In genomic region chr19:18432275-18433038, GRCh38 we compare ENCODE assay signal across 10 cellular contexts. TPM values are rescaled to one million over a fixed set of nuclear protein-coding genes. Genes with fewer than 3 reads are reported as not detected.
DNase-seq lines count a peak whose midpoint lies in the region; ATAC-seq and TF ChIP-seq lines count a peak whose summit lies in the region.
"Had no signal": no experiment of that assay in that cellular context is flagged by ENCODE, and none has a peak within 500 bp of the region (broad histone marks: within the 10 kb centered on the region; RNA-seq: fewer than 3 reads in every experiment).

No MANE protein-coding gene starts in this region.

- peaks cover 0 to 18% of the 10 kb centered on the region in 2 donors for H3K36me3 ChIP-seq in left lung
- peaks cover 0 to 11% (median 0%) of the 10 kb centered on the region in 4 donors for H3K36me3 ChIP-seq in upper lobe of left lung
- H3K36me3 ChIP-seq: neutrophil had no signal

- no peak for TF ChIP-seq EP300 in upper lobe of left lung (IDR thresholded peaks at IDR 0.05)

- CTCF ChIA-PET in activated naive CD4-positive, alpha-beta T cell treated with anti-CD3 and anti-CD28 coated beads, Interleukin-2, amount 10 ng/mL, durations not matched to agents 7 days and 5 days (lab: Charles Lee): interaction anchor here (1.0 kb wide), 1 partner anchor 9 kb away, joined by 7 read pairs; no protein-coding TSS in a partner anchor
- CTCF ChIA-PET in activated naive CD4-positive, alpha-beta T cell treated with anti-CD3 and anti-CD28 coated beads for 36 hours (lab: Charles Lee): interaction anchor here (0.7 kb wide), 1 partner anchor 157 kb away, joined by 3 read pairs; no protein-coding TSS in a partner anchor

- TF ChIP-seq CTCF in left lung (IDR thresholded peaks at IDR 0.05) (no peak), upper lobe of left lung (IDR thresholded peaks at IDR 0.05) (no peak)

- H3K27ac ChIP-seq in left lung (peak overlapping the region in 1 of 2 donors; percentile 19), upper lobe of left lung (peak overlapping the region in 1 of 4 donors; percentile 77)
- H3K27ac ChIP-seq: neutrophil had no signal

- WGBS in upper lobe of left lung, 2 donors: 81 to 86% methylated on average over 13 to 15 of the region's 16 CpGs

- peaks cover 38% of the 10 kb centered on the region for H3K4me1 Mint-ChIP-seq in activated naive CD4-positive, alpha-beta T cell treated with anti-CD3 and anti-CD28 coated beads, Interleukin-2, amount 10 ng/mL, durations not matched to agents 7 days and 5 days
- peaks cover 26% of the 10 kb centered on the region for H3K4me1 Mint-ChIP-seq in activated naive CD4-positive, alpha-beta T cell treated with anti-CD3 and anti-CD28 coated beads for 36 hours (ENCODE audit: low read depth)
- peaks cover 31% of the 10 kb centered on the region for H3K4me1 Mint-ChIP-seq in activated naive CD8-positive, alpha-beta T cell treated with anti-CD3 and anti-CD28 coated beads for 36 hours

- H3K9me3 Mint-ChIP-seq in activated naive CD4-positive, alpha-beta T cell treated with anti-CD3 and anti-CD28 coated beads, Interleukin-2, amount 10 ng/mL, durations not matched to agents 7 days and 5 days: no peaks in the 10 kb centered on the region
- no peaks in the 10 kb centered on the region for H3K9me3 Mint-ChIP-seq in activated naive CD4-positive, alpha-beta T cell treated with anti-CD3 and anti-CD28 coated beads for 36 hours
- H3K9me3 Mint-ChIP-seq in activated naive CD8-positive, alpha-beta T cell treated with anti-CD3 and anti-CD28 coated beads for 36 hours: no peaks in the 10 kb centered on the region

- peak overlapping the region; percentile 18 for H3K4me3 Mint-ChIP-seq in activated naive CD4-positive, alpha-beta T cell treated with anti-CD3 and anti-CD28 coated beads, Interleukin-2, amount 10 ng/mL, durations not matched to agents 7 days and 5 days
- H3K4me3 Mint-ChIP-seq in activated naive CD4-positive, alpha-beta T cell treated with anti-CD3 and anti-CD28 coated beads for 36 hours: no peak overlapping the region
- peak overlapping the region; percentile 42 for H3K4me3 Mint-ChIP-seq in activated naive CD8-positive, alpha-beta T cell treated with anti-CD3 and anti-CD28 coated beads for 36 hours

- peaks cover 15 to 58% of the 10 kb centered on the region in 2 donors for H3K4me1 ChIP-seq in left lung
- H3K4me1 ChIP-seq in upper lobe of left lung: peaks cover 31 to 59% (median 45%) of the 10 kb centered on the region in 4 donors

- H3K4me3 ChIP-seq in left lung: peak overlapping the region; percentile 36 to 37
- peak overlapping the region in 3 of 4 donors; percentile 46 to 60 (median 59) for H3K4me3 ChIP-seq in upper lobe of left lung

- H3K27ac Mint-ChIP-seq in activated naive CD4-positive, alpha-beta T cell treated with anti-CD3 and anti-CD28 coated beads, Interleukin-2, amount 10 ng/mL, durations not matched to agents 7 days and 5 days: no peak overlapping the region
- no peak overlapping the region for H3K27ac Mint-ChIP-seq in activated naive CD4-positive, alpha-beta T cell treated with anti-CD3 and anti-CD28 coated beads for 36 hours
- H3K27ac Mint-ChIP-seq in activated naive CD8-positive, alpha-beta T cell treated with anti-CD3 and anti-CD28 coated beads for 36 hours: peak overlapping the region; percentile 34

- peaks cover 10% of the 10 kb centered on the region for H3K36me3 Mint-ChIP-seq in activated naive CD4-positive, alpha-beta T cell treated with anti-CD3 and anti-CD28 coated beads, Interleukin-2, amount 10 ng/mL, durations not matched to agents 7 days and 5 days
- peaks cover 2% of the 10 kb centered on the region for H3K36me3 Mint-ChIP-seq in activated naive CD4-positive, alpha-beta T cell treated with anti-CD3 and anti-CD28 coated beads for 36 hours (ENCODE audit: low read depth)
- peaks cover 10% of the 10 kb centered on the region for H3K36me3 Mint-ChIP-seq in activated naive CD8-positive, alpha-beta T cell treated with anti-CD3 and anti-CD28 coated beads for 36 hours

- no peak for ATAC-seq in left lung
- ATAC-seq in upper lobe of left lung (ENCODE audit: low FRiP score in 2 of 2): no peak

- H3K27me3 ChIP-seq in left lung: peaks cover 0 to 54% of the 10 kb centered on the region in 2 donors
- no peaks in the 10 kb centered on the region for H3K27me3 ChIP-seq in upper lobe of left lung

- TF ChIP-seq POLR2A in upper lobe of left lung (IDR thresholded peaks at IDR 0.05): no peak

- no peak for DNase-seq in activated naive CD4-positive, alpha-beta T cell treated with anti-CD3 and anti-CD28 coated beads, Interleukin-2, amount 10 ng/mL, durations not matched to agents 7 days and 5 days
- no peak for DNase-seq in activated naive CD4-positive, alpha-beta T cell treated with anti-CD3 and anti-CD28 coated beads for 36 hours
- DNase-seq in activated naive CD8-positive, alpha-beta T cell treated with anti-CD3 and anti-CD28 coated beads for 36 hours: no peak
- no peak for DNase-seq in left lung
- DNase-seq in upper lobe of left lung: no peak
- no peak for DNase-seq in HPDE6-E6E7 (ENCODE audit: extremely low spot score)
- DNase-seq in NCI-H510A (lab: John Stamatoyannopoulos, UW): no peak
- DNase-seq in CD1c-positive myeloid dendritic cell (ENCODE audit: extremely low spot score): no peak
- DNase-seq: AML-193 had no signal

- H3K27me3 Mint-ChIP-seq in activated naive CD4-positive, alpha-beta T cell treated with anti-CD3 and anti-CD28 coated beads, Interleukin-2, amount 10 ng/mL, durations not matched to agents 7 days and 5 days: peaks cover 6% of the 10 kb centered on the region
- H3K27me3 Mint-ChIP-seq in activated naive CD4-positive, alpha-beta T cell treated with anti-CD3 and anti-CD28 coated beads for 36 hours (ENCODE audit: low read depth): no peaks in the 10 kb centered on the region
- H3K27me3 Mint-ChIP-seq in activated naive CD8-positive, alpha-beta T cell treated with anti-CD3 and anti-CD28 coated beads for 36 hours: no peaks in the 10 kb centered on the region

- intact Hi-C loops in activated naive CD4-positive, alpha-beta T cell treated with anti-CD3 and anti-CD28 coated beads for 36 hours (cut with micrococcal nuclease): no loop called here
- intact Hi-C loops in left lung (cut with DNase I): no loop called here

- H3K9me3 ChIP-seq in left lung (no peaks in the 10 kb centered on the region), upper lobe of left lung (no peaks in the 10 kb centered on the region)
- H3K9me3 ChIP-seq: neutrophil had no signal

RNA-seq across cellular contexts. Expression of gene ISYNA1, which starts 5.5 kb away (rescaled TPM):
- 10 to 100 TPM; 12.3 to 14.3 TPM for total RNA-seq in activated naive CD4-positive, alpha-beta T cell treated with anti-CD3 and anti-CD28 coated beads for 36 hours
- 10 to 100 TPM; 29.6 to 32.7 TPM for total RNA-seq in activated naive CD8-positive, alpha-beta T cell treated with anti-CD3 and anti-CD28 coated beads for 36 hours
- total RNA-seq in left lung: 10 to 100 TPM; 22.8 to 43.9 TPM
- 10 to 100 TPM; 14.5 to 55.5 (median 20.0) TPM for total RNA-seq in upper lobe of left lung

RNA-seq across cellular contexts. Expression of gene SSBP4, which starts 13.3 kb away (rescaled TPM):
- total RNA-seq in activated naive CD4-positive, alpha-beta T cell treated with anti-CD3 and anti-CD28 coated beads for 36 hours: 10 to 100 TPM; 62.6 to 71.4 TPM
- total RNA-seq in activated naive CD8-positive, alpha-beta T cell treated with anti-CD3 and anti-CD28 coated beads for 36 hours: 100 to 1,000 TPM in 1 of 2 experiments, 10 to 100 TPM in 1; 96.1 to 101 TPM
- 10 to 100 TPM; 49.8 to 79.9 TPM for total RNA-seq in left lung
- 100 to 1,000 TPM in 1 of 6 donors, 10 to 100 TPM in 5; 52.0 to 157 (median 84.1) TPM for total RNA-seq in upper lobe of left lung

RNA-seq across cellular contexts. Expression of gene LRRC25, which starts 35.0 kb away (rescaled TPM):
- not detected for total RNA-seq in activated naive CD4-positive, alpha-beta T cell treated with anti-CD3 and anti-CD28 coated beads for 36 hours
- total RNA-seq in activated naive CD8-positive, alpha-beta T cell treated with anti-CD3 and anti-CD28 coated beads for 36 hours: not detected
- total RNA-seq in left lung (10 to 100 TPM; 14.4 to 53.7 TPM), upper lobe of left lung (10 to 100 TPM in 4 of 6 donors, 1 to 10 TPM in 2; 4.0 to 49.4 (median 24.0) TPM)

RNA-seq across cellular contexts. Expression of gene GDF15, which starts 46.5 kb away (rescaled TPM):
- total RNA-seq in activated naive CD4-positive, alpha-beta T cell treated with anti-CD3 and anti-CD28 coated beads for 36 hours: under 1 TPM in 1 of 2 experiments, not detected in 1; 0.20 TPM
- total RNA-seq in activated naive CD8-positive, alpha-beta T cell treated with anti-CD3 and anti-CD28 coated beads for 36 hours: not detected
- total RNA-seq in left lung (100 to 1,000 TPM in 1 of 2 donors, 10 to 100 TPM in 1; 99.0 to 180 TPM), upper lobe of left lung (100 to 1,000 TPM in 2 of 6 donors, 10 to 100 TPM in 4; 42.5 to 126 (median 68.7) TPM)

Comparison
In these comparisons a context has a peak if more than half of its experiments do, and no peak if none do; other contexts are left out.
1. RNA of gene LRRC25, which starts 35.0 kb away (total RNA-seq): 14.4 to 53.7 TPM in left lung and 4.0 to 49.4 TPM in upper lobe of left lung; not detected in activated naive CD4-positive, alpha-beta T cell treated with anti-CD3 and anti-CD28 coated beads for 36 hours and not detected in activated naive CD8-positive, alpha-beta T cell treated with anti-CD3 and anti-CD28 coated beads for 36 hours; every median in the first group is over 4 times any median in the second.